Comparison of ENCODE assay signal across 8 cellular contexts in the genomic region with DNA sequence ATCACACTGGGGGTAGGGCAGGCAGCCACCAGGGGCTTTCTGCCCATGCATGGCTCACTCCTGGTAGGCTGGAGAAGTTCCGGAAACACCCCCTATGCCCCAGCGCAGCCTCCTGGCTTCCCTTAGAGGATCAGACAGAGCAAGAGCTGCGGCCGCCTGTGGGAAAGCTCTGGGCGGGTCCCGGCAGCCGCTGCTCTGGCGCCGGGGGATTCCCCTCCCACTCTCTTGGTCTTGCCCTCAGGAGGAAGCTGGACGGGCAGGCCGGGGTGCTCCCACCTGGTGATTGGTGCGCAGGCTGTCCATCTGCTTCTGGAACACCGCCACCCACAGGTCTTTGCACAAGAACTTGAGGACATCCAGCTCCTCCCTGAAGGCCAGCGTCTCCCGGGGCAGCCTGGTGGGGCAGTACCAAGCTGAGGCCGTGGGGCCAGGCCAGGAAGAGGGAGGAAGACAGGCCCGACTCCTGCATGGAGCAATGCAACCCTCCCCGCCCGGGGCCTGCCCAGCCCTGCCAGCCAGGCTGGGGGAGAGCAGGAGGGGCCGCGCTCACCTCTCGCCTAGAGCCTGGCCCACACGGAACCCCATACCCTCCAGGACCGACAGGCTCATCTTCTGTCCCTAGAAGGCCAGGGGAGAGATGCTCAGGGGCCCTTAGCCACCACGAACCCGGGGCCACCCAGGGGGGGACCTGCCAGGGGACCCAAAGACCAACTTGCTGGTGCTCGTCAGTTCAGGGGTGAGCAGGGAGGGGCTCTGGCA. TPM values are rescaled to one million over a fixed set of nuclear protein-coding genes. Genes with fewer than 3 reads are reported as not detected.
DNase-seq lines count a peak whose midpoint lies in the region; ATAC-seq and TF ChIP-seq lines count a peak whose summit lies in the region.

No MANE protein-coding gene starts in this region.

- H2AFZ ChIP-seq in IMR-90 (replicated peaks; ENCODE audit: low read length, poor library complexity): peak overlapping the region; percentile 85

- no peaks in the 10 kb centered on the region for H3K9me3 ChIP-seq in IMR-90 (ENCODE audit: control insufficient read depth, insufficient read depth, low read length)

- H3K4ac ChIP-seq in IMR-90 (ENCODE audit: low read depth, low read length): no peak overlapping the region

- H3K27me3 ChIP-seq in IMR-90 (ENCODE audit: control insufficient read depth, insufficient read depth, low read length): peaks cover 17% of the 10 kb centered on the region; the same call in 1 of the 2 replicates

- H4K5ac ChIP-seq in IMR-90 (ENCODE audit: low read depth, low read length): no peak overlapping the region

- no peak overlapping the region for H2AK5ac ChIP-seq in IMR-90 (ENCODE audit: low read depth, low read length)

- H3K36me3 Mint-ChIP-seq in endothelial cell (ENCODE audit: low read depth, unreplicated experiment): peaks cover 7% of the 10 kb centered on the region

- POLR2A ChIA-PET in IMR-90 (lab: Charles Lee; ENCODE audit: unreplicated experiment): no interaction called here

- H3K9me1 ChIP-seq in IMR-90 (ENCODE audit: insufficient read depth, low read length): no peaks in the 10 kb centered on the region

- CTCF ChIA-PET in IMR-90 (lab: Yijun Ruan, JAX): no interaction called here

- no peaks in the 10 kb centered on the region for H3K79me1 ChIP-seq in IMR-90 (ENCODE audit: low read depth in 1 of 2, low read length in 2 of 2)

- no peak overlapping the region for H3K56ac ChIP-seq in IMR-90 (ENCODE audit: extremely low read depth, insufficient read depth, low read length)

- H3K18ac ChIP-seq in IMR-90 (ENCODE audit: low read depth, low read length): no peak overlapping the region

- H3K27me3 Mint-ChIP-seq in endothelial cell (ENCODE audit: unreplicated experiment): peaks cover 17% of the 10 kb centered on the region

- intact Hi-C loops in IMR-90 (cut with micrococcal nuclease): no loop called here

- no peak overlapping the region for H3K9ac ChIP-seq in IMR-90 (ENCODE audit: low read depth, low read length)

- peaks cover 2% of the 10 kb centered on the region; the same call in 1 of the 2 replicates for H3K4me1 ChIP-seq in IMR-90 (ENCODE audit: control insufficient read depth, insufficient read depth, low read length)

- no peak overlapping the region for H4K91ac ChIP-seq in IMR-90 (ENCODE audit: insufficient read depth, low read depth, low read length)

- in situ Hi-C loops in IMR-90 (cut with MboI; ENCODE audit: low sequenced_read_pairs): no loop called here

- TF ChIP-seq POLR2A in IMR-90 (IDR thresholded peaks at IDR 0.05; ENCODE audit: low read depth, low read length): no peak

- H4K20me1 ChIP-seq in IMR-90 (ENCODE audit: insufficient read depth, low read length): peaks cover 5% of the 10 kb centered on the region; the same call in 1 of the 2 replicates

- H2BK5ac ChIP-seq in IMR-90 (ENCODE audit: low read depth, low read length, poor library complexity, severe bottlenecking): no peak overlapping the region

- TF ChIP-seq CTCF in IMR-90 (conservative IDR thresholded peaks at IDR 0.05; ENCODE audit: low read depth, low read length) (no peak), fibroblast of villous mesenchyme (IDR thresholded peaks at IDR 0.05; ENCODE audit: insufficient read depth, low read depth, low read length) (no peak), endothelial cell (IDR thresholded peaks at IDR 0.05; ENCODE audit: unreplicated experiment) (no peak)

- DNase-seq in CD1c-positive myeloid dendritic cell (ENCODE audit: extremely low spot score) (peak; percentile 92), IMR-90 (peak; percentile 46), fibroblast of villous mesenchyme (ENCODE audit: low read depth) (peak; percentile 90), endothelial cell (ENCODE audit: low spot score) (no peak)
- peak; percentile 78 to 82 for DNase-seq in activated CD4-positive, alpha-beta T cell treated with anti-CD3 and anti-CD28 coated beads, Interleukin-2, amount 50 U/mL, for 48 hours

- no peak overlapping the region for H4K8ac ChIP-seq in IMR-90 (ENCODE audit: low read depth in 2 of 2, low read length in 2 of 2)

- no peak overlapping the region for H3K4me3 Mint-ChIP-seq in endothelial cell (ENCODE audit: unreplicated experiment)

- H3K27ac Mint-ChIP-seq in endothelial cell (ENCODE audit: unreplicated experiment): no peak overlapping the region

- H2AK9ac ChIP-seq in IMR-90 (replicated peaks; ENCODE audit: low read depth, low read length, poor library complexity): no peak overlapping the region

- no peak overlapping the region for H2BK15ac ChIP-seq in IMR-90 (ENCODE audit: low read depth, low read length)

- H3K14ac ChIP-seq in IMR-90 (replicated peaks; ENCODE audit: low read depth, low read length): no peak overlapping the region

- peaks cover 30% of the 10 kb centered on the region for H3K4me1 Mint-ChIP-seq in endothelial cell (ENCODE audit: unreplicated experiment)

- no peak overlapping the region for H3K4me2 ChIP-seq in IMR-90 (ENCODE audit: low read depth, low read length)

- dilution Hi-C loops in IMR-90 (cut with HindIII; ENCODE audit: low sequenced_read_pairs, unreplicated experiment): no loop called here

- no peaks in the 10 kb centered on the region for H3K9me3 Mint-ChIP-seq in endothelial cell (ENCODE audit: unreplicated experiment)

- no peaks in the 10 kb centered on the region for H3K36me3 ChIP-seq in IMR-90 (ENCODE audit: control insufficient read depth, insufficient read depth, low read length)

- BruUV-seq in IMR-90 (replicated peaks; lab: Mats Ljungman, UMichigan): no TSS peak

- no peak overlapping the region for H2BK120ac ChIP-seq in IMR-90 (ENCODE audit: low read depth, low read length)

- no peak overlapping the region for H2BK20ac ChIP-seq in IMR-90 (ENCODE audit: low read depth, low read length)

- ATAC-seq in GM19438 (IDR thresholded peaks at IDR 0.05; ENCODE audit: low read depth, unreplicated experiment) (peak; percentile 77), IMR-90 (ENCODE audit: low read depth) (peak; percentile 72), GM19324 (IDR thresholded peaks at IDR 0.05; ENCODE audit: low FRiP score, unreplicated experiment) (no peak)

- no peak overlapping the region for H3K4me3 ChIP-seq in IMR-90 (ENCODE audit: insufficient read depth, low read depth, low read length)
- H3K4me3 ChIP-seq in fibroblast of villous mesenchyme (ENCODE audit: low read depth, low read length): no peak overlapping the region
- H3K4me3 ChIP-seq in skin epidermis: no peak overlapping the region

- TF ChIP-seq RAD21 in IMR-90 (IDR thresholded peaks at IDR 0.05; ENCODE audit: low read length): no peak

- H3K27ac ChIP-seq in IMR-90 (ENCODE audit: insufficient read depth, low read length) (no peak overlapping the region), skin epidermis (peak overlapping the region in 16 of 21 experiments; percentile 4 to 75 (median 49))

- no peak overlapping the region for H3K23ac ChIP-seq in IMR-90 (ENCODE audit: low read depth, low read length)

- WGBS in IMR-90 (ENCODE audit: extremely low coverage in 2 of 2, insufficient read length in 1 of 2), 2 experiments: 41% methylated on average over 14 of the region's 27 CpGs; no CpG with 5 or more reads in 1 of the 2 experiments

TF ChIP-seq in IMR-90, 13 proteins besides CTCF, POLR2A, EP300 and RAD21:
- TF ChIP-seq MAZ (IDR thresholded peaks at IDR 0.05; ENCODE audit: borderline replicate concordance, low read depth, low read length): no peak
- no peak for TF ChIP-seq MXI1 (IDR thresholded peaks at IDR 0.05; ENCODE audit: borderline replicate concordance, low read depth, low read length)

RNA-seq across cellular contexts. Expression of a gene that starts 4.0 kb away (rescaled TPM):
- under 0.01 TPM in 2 replicates for total RNA-seq in IMR-90 (2012; rRNA removed)
- polyA plus RNA-seq in IMR-90 (2012; rRNA removed): 0.09 and 0.14 TPM in 2 replicates
- 0.06 and 0.14 TPM in 2 replicates for polyA plus RNA-seq in IMR-90 (2012; cell fraction: cytosol; rRNA removed)
- polyA plus RNA-seq in IMR-90 (2012; cell fraction: nucleus; rRNA removed; ENCODE audit: low replicate concordance): 0.15 and 0.71 TPM in 2 replicates
- total RNA-seq in fibroblast of villous mesenchyme: under 0.01 TPM in 2 replicates
- total RNA-seq in endothelial cell (ENCODE audit: unreplicated experiment): 0.67 TPM

RNA-seq across cellular contexts. Expression of a gene that starts 13.3 kb away (rescaled TPM):
- total RNA-seq in IMR-90 (2012; rRNA removed): 3.1 and 4.1 TPM in 2 replicates
- 11.9 and 13.4 TPM in 2 replicates for polyA plus RNA-seq in IMR-90 (2012; rRNA removed)
- 10.6 and 35.3 TPM in 2 replicates for polyA plus RNA-seq in IMR-90 (2012; cell fraction: cytosol; rRNA removed)
- 5.3 and 9.9 TPM in 2 replicates for polyA plus RNA-seq in IMR-90 (2012; cell fraction: nucleus; rRNA removed; ENCODE audit: low replicate concordance)
- total RNA-seq in fibroblast of villous mesenchyme: 3.9 and 7.7 TPM in 2 replicates
- total RNA-seq in endothelial cell (ENCODE audit: unreplicated experiment): 86.2 TPM

RNA-seq across cellular contexts. Expression of a gene that starts 13.8 kb away (rescaled TPM):
- total RNA-seq in IMR-90 (2012; rRNA removed) (0.83 and 1.1 TPM in 2 replicates), fibroblast of villous mesenchyme (4.3 and 5.8 TPM in 2 replicates), endothelial cell (ENCODE audit: unreplicated experiment) (22.7 TPM)
- polyA plus RNA-seq in IMR-90 (2012; rRNA removed): 4.7 and 4.9 TPM in 2 replicates
- polyA plus RNA-seq in IMR-90 (2012; cell fraction: cytosol; rRNA removed): 3.6 and 6.5 TPM in 2 replicates
- 4.6 and 6.9 TPM in 2 replicates for polyA plus RNA-seq in IMR-90 (2012; cell fraction: nucleus; rRNA removed; ENCODE audit: low replicate concordance)
